Comparison of ENCODE assay signal across 8 cellular contexts in the genomic region with DNA sequence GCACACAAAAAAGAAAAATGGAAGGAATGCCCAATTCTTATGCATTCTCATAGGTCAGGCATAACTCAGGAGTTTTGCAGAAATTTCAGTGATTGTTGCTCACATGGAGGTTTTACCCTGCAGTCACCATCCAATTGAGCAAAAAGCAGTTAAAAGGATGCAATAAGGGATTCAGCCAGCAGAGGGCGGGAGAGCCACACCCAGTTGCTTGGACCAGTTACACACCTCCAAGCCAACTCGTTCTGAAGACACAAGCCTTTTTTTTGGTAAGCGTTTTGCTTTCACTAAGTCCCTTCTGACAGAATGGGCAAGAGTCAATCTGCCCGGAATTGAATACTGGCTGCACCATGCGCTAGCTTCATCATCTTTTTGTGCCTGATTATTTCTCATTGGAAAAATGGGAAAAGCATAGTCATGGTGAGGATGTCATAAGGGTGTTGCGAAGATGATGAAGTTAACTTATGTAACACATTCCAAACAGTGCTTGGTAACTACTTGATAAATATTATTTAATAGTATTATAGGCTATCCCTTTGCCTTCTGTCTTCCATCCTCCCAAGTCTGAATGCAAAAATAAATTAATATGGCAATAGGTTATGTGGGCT.
A peak's percentile ranks its signal among the peaks of the same experiment; 100 is the strongest.
DNase-seq lines count a peak whose midpoint lies in the region; ATAC-seq and TF ChIP-seq lines count a peak whose summit lies in the region.

No MANE protein-coding gene starts in this region.

- H3K4me1 ChIP-seq in HCT116 (ENCODE audit: control insufficient read depth in 1 of 2, insufficient read depth in 2 of 2, low read length in 2 of 2) = no peaks in the 10 kb centered on the region

- no peak for TF ChIP-seq POLR2A in HCT116 (IDR thresholded peaks at IDR 0.05; ENCODE audit: borderline replicate concordance, extremely low read depth, insufficient read depth, insufficient read length)

- CTCF ChIA-PET in HCT116 (lab: Charles Lee) = no interaction called here

- no peak overlapping the region for H2AFZ ChIP-seq in HCT116 (ENCODE audit: low read depth, low read length, poor library complexity, severe bottlenecking)

- no peaks in the 10 kb centered on the region for H3K79me2 ChIP-seq in HCT116 (ENCODE audit: insufficient read depth, low read length)

- H3K27ac ChIP-seq in HCT116 (ENCODE audit: low read depth, low read length) = no peak overlapping the region

- no peak overlapping the region for H3K27ac Mint-ChIP-seq in activated naive CD8-positive, alpha-beta T cell treated with anti-CD3 and anti-CD28 coated beads, Interleukin-2, amount 10 ng/mL, durations not matched to agents 7 days and 5 days

- H3K4me2 ChIP-seq in HCT116 (ENCODE audit: low read length) = no peak overlapping the region

- H3K9me2 ChIP-seq in HCT116 (ENCODE audit: insufficient read depth) = no peaks in the 10 kb centered on the region

- no peaks in the 10 kb centered on the region for H3K4me1 Mint-ChIP-seq in activated naive CD8-positive, alpha-beta T cell treated with anti-CD3 and anti-CD28 coated beads, Interleukin-2, amount 10 ng/mL, durations not matched to agents 7 days and 5 days

- intact Hi-C loops in HCT116 (cut with micrococcal nuclease) (loop anchor here (1.0 kb wide), 1 partner anchor 1777 kb away; no protein-coding TSS in a partner anchor), cardiac septum (cut with DNase I) (loop anchor here (5.0 to 10.0 kb wide), 3 partner anchors 402 to 1774 kb away; no protein-coding TSS in a partner anchor)

- DNase-seq in HCT116 (ENCODE audit: low read depth, low spot score) (peak; percentile 38), M059J (ENCODE audit: low read depth) (peak; percentile 63), SKM-1 (lab: John Stamatoyannopoulos, UW; ENCODE audit: unreplicated experiment) (peak; percentile 38), cardiac septum (ENCODE audit: low spot score) (peak; percentile 76), pulmonary artery endothelial cell (ENCODE audit: low read depth, low spot score) (peak; percentile 36), NCI-H128 (lab: John Stamatoyannopoulos, UW; ENCODE audit: unreplicated experiment) (no peak)
- peak; percentile 43 for DNase-seq in activated naive CD8-positive, alpha-beta T cell treated with anti-CD3 and anti-CD28 coated beads, Interleukin-2, amount 10 ng/mL, durations not matched to agents 7 days and 5 days

- H3K9me3 Mint-ChIP-seq in activated naive CD8-positive, alpha-beta T cell treated with anti-CD3 and anti-CD28 coated beads, Interleukin-2, amount 10 ng/mL, durations not matched to agents 7 days and 5 days = no peaks in the 10 kb centered on the region

- H3K9ac ChIP-seq in HCT116 (ENCODE audit: low read length) = no peak overlapping the region

- H3K27me3 Mint-ChIP-seq in activated naive CD8-positive, alpha-beta T cell treated with anti-CD3 and anti-CD28 coated beads, Interleukin-2, amount 10 ng/mL, durations not matched to agents 7 days and 5 days = no peaks in the 10 kb centered on the region

- H4K20me1 ChIP-seq in HCT116 (ENCODE audit: insufficient read depth) = no peaks in the 10 kb centered on the region

- H3K4me3 Mint-ChIP-seq in activated naive CD8-positive, alpha-beta T cell treated with anti-CD3 and anti-CD28 coated beads, Interleukin-2, amount 10 ng/mL, durations not matched to agents 7 days and 5 days = no peak overlapping the region

- no peaks in the 10 kb centered on the region for H3K27me3 ChIP-seq in HCT116 (ENCODE audit: insufficient read depth, low read length)

- peaks cover 1% of the 10 kb centered on the region for H3K36me3 Mint-ChIP-seq in activated naive CD8-positive, alpha-beta T cell treated with anti-CD3 and anti-CD28 coated beads, Interleukin-2, amount 10 ng/mL, durations not matched to agents 7 days and 5 days

- ATAC-seq in HCT116 = peak; percentile 86
- peak; percentile 74 for ATAC-seq in activated naive CD8-positive, alpha-beta T cell treated with anti-CD3 and anti-CD28 coated beads, Interleukin-2, amount 10 ng/mL, durations not matched to agents 7 days and 5 days (ENCODE audit: low read depth)

- H3K36me3 ChIP-seq in HCT116 (ENCODE audit: control insufficient read depth in 1 of 2, insufficient read depth in 2 of 2, low read length in 2 of 2) = no peaks in the 10 kb centered on the region

- BruUV-seq in HCT116 (replicated peaks; lab: Mats Ljungman, UMichigan) = no TSS peak

- no peak overlapping the region for H3K4me3 ChIP-seq in HCT116 (replicated peaks in 1 of 2; ENCODE audit: low read depth in 1 of 2, low read length in 2 of 2)

- no peaks in the 10 kb centered on the region for H3K9me3 ChIP-seq in HCT116 (ENCODE audit: control insufficient read depth in 1 of 2, insufficient read depth in 1 of 2, low read depth in 1 of 2, low read length in 2 of 2)

- RAD21 ChIA-PET in HCT116 (lab: Charles Lee; ENCODE audit: low non-redundant PET in 1 of 2, low total read pairs in 2 of 2, uncharacterized antibody in 2 of 2, unreplicated experiment in 2 of 2) = no interaction called here

- TF ChIP-seq RAD21 in HCT116 (IDR thresholded peaks at IDR 0.05; ENCODE audit: low read depth) = peak; percentile 71

- TF ChIP-seq CTCF in GM12874 (IDR thresholded peaks at IDR 0.05; ENCODE audit: insufficient read depth, low read depth, low read length) = peak; percentile 89
- TF ChIP-seq CTCF in HCT116 (IDR thresholded peaks at IDR 0.05 in 2 of 3, conservative IDR thresholded peaks at IDR 0.05 in 1 of 3; ENCODE audit: borderline replicate concordance in 1 of 3, insufficient read depth in 1 of 3, low read depth in 2 of 3, low read length in 2 of 3) = peak; percentile 31 to 88 (median 84); a peak in 4 of 6 replicates

- POLR2A ChIA-PET in HCT116 (lab: Charles Lee) = no interaction called here
- POLR2A ChIA-PET in activated naive CD8-positive, alpha-beta T cell treated with anti-CD3 and anti-CD28 coated beads, Interleukin-2, amount 10 ng/mL, durations not matched to agents 7 days and 5 days (lab: Charles Lee) = no interaction called here

TF ChIP-seq in HCT116, 20 proteins besides CTCF, POLR2A, EP300 and RAD21:
- TF ChIP-seq CBX3 (IDR thresholded peaks at IDR 0.05; ENCODE audit: low read depth) (no peak), SP1 (IDR thresholded peaks at IDR 0.05; ENCODE audit: low read depth) (no peak), POLR2AphosphoS5 (IDR thresholded peaks at IDR 0.05; ENCODE audit: low read depth, low read length) (no peak), EZH2phosphoT487 (IDR thresholded peaks at IDR 0.05; ENCODE audit: borderline replicate concordance) (no peak), SRF (IDR thresholded peaks at IDR 0.05; ENCODE audit: low read depth) (no peak), SIN3A (IDR thresholded peaks at IDR 0.05; ENCODE audit: low read depth) (no peak)
- TF ChIP-seq, protein P1, sequence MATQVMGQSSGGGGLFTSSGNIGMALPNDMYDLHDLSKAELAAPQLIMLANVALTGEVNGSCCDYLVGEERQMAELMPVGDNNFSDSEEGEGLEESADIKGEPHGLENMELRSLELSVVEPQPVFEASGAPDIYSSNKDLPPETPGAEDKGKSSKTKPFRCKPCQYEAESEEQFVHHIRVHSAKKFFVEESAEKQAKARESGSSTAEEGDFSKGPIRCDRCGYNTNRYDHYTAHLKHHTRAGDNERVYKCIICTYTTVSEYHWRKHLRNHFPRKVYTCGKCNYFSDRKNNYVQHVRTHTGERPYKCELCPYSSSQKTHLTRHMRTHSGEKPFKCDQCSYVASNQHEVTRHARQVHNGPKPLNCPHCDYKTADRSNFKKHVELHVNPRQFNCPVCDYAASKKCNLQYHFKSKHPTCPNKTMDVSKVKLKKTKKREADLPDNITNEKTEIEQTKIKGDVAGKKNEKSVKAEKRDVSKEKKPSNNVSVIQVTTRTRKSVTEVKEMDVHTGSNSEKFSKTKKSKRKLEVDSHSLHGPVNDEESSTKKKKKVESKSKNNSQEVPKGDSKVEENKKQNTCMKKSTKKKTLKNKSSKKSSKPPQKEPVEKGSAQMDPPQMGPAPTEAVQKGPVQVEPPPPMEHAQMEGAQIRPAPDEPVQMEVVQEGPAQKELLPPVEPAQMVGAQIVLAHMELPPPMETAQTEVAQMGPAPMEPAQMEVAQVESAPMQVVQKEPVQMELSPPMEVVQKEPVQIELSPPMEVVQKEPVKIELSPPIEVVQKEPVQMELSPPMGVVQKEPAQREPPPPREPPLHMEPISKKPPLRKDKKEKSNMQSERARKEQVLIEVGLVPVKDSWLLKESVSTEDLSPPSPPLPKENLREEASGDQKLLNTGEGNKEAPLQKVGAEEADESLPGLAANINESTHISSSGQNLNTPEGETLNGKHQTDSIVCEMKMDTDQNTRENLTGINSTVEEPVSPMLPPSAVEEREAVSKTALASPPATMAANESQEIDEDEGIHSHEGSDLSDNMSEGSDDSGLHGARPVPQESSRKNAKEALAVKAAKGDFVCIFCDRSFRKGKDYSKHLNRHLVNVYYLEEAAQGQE (IDR thresholded peaks at IDR 0.05; ENCODE audit: low read depth) = no peak
